In genomic region chr15:90957105-90957790, GRCh38 we compare ENCODE assay signal across 8 cellular contexts. TPM values are rescaled to one million over a fixed set of nuclear protein-coding genes. Genes with fewer than 3 reads are reported as not detected.
DNase-seq lines count a peak whose midpoint lies in the region; ATAC-seq, FAIRE-seq and TF ChIP-seq lines count a peak whose summit lies in the region.

No MANE protein-coding gene starts in this region.

- peak overlapping the region; percentile 56 for H3K27ac Mint-ChIP-seq in osteocyte (ENCODE audit: unreplicated experiment)

- peak overlapping the region; percentile 59 for H3K4me3 ChIP-seq in WI38 (ENCODE audit: low read depth, low read length)

- peak; percentile 19 for ATAC-seq in foreskin keratinocyte
- no peak for ATAC-seq in GM21619 (IDR thresholded peaks at IDR 0.05; ENCODE audit: unreplicated experiment)
- no peak for ATAC-seq in HG03457 (IDR thresholded peaks at IDR 0.05; ENCODE audit: unreplicated experiment)

- no peak for TF ChIP-seq CTCF in WI38 (IDR thresholded peaks at IDR 0.05; ENCODE audit: low read depth, low read length)
- no peak for TF ChIP-seq CTCF in foreskin keratinocyte (conservative IDR thresholded peaks at IDR 0.05)
- no peak for TF ChIP-seq CTCF in osteocyte (IDR thresholded peaks at IDR 0.05)
- TF ChIP-seq CTCF in D721Med (IDR thresholded peaks at IDR 0.05; ENCODE audit: insufficient read depth, missing control alignments): no peak

- no peaks in the 10 kb centered on the region for H3K27me3 Mint-ChIP-seq in osteocyte (ENCODE audit: unreplicated experiment)

- peaks cover 5% of the 10 kb centered on the region for H3K4me1 ChIP-seq in foreskin keratinocyte

- H3K4me1 Mint-ChIP-seq in osteocyte (ENCODE audit: unreplicated experiment): peaks cover 23% of the 10 kb centered on the region

- DNase-seq in ELF-1 (ENCODE audit: low read depth, low spot score): peak; percentile 32
- no peak for DNase-seq in foreskin keratinocyte
- DNase-seq in osteocyte (ENCODE audit: extremely low spot score, unreplicated experiment): no peak
- DNase-seq in D721Med (ENCODE audit: insufficient read length, low spot score): no peak
- no peak for DNase-seq in activated CD8-positive, alpha-beta memory T cell treated with anti-CD3 and anti-CD28 coated beads for 24 hours

- H3K36me3 Mint-ChIP-seq in osteocyte (ENCODE audit: unreplicated experiment): peaks cover 16% of the 10 kb centered on the region

- no peak for FAIRE-seq in D721Med (lab: Jason Lieb, UNC)

- no peak overlapping the region for H3K27ac ChIP-seq in foreskin keratinocyte

- H3K4me3 Mint-ChIP-seq in osteocyte (ENCODE audit: unreplicated experiment): peak overlapping the region; percentile 72

- no peaks in the 10 kb centered on the region for H3K27me3 ChIP-seq in foreskin keratinocyte

- H3K9me3 Mint-ChIP-seq in osteocyte (ENCODE audit: unreplicated experiment): no peaks in the 10 kb centered on the region

RNA-seq across cellular contexts. Expression of gene RCCD1, which starts 2.6 kb away (rescaled TPM):
- total RNA-seq in foreskin keratinocyte (14.4 and 16.5 TPM in 2 replicates), osteocyte (12.0 and 12.8 TPM in 2 replicates)
- 15.3 and 18.2 TPM in 2 replicates for polyA plus RNA-seq in foreskin keratinocyte

RNA-seq across cellular contexts. Expression of gene UNC45A, which starts 22.2 kb away (rescaled TPM):
- 59.0 and 59.7 TPM in 2 replicates for total RNA-seq in foreskin keratinocyte
- polyA plus RNA-seq in foreskin keratinocyte: 46.5 and 52.5 TPM in 2 replicates
- total RNA-seq in osteocyte: 83.0 and 83.5 TPM in 2 replicates

RNA-seq across cellular contexts. Expression of gene HDDC3, which starts 24.9 kb away (rescaled TPM):
- total RNA-seq in foreskin keratinocyte (15.7 and 16.1 TPM in 2 replicates), osteocyte (9.5 and 11.4 TPM in 2 replicates)
- polyA plus RNA-seq in foreskin keratinocyte: 23.7 and 25.1 TPM in 2 replicates

RNA-seq across cellular contexts. Expression of gene PRC1, which starts 37.1 kb away (rescaled TPM):
- total RNA-seq in foreskin keratinocyte (136 and 183 TPM in 2 replicates), osteocyte (33.9 and 46.4 TPM in 2 replicates)
- 112 and 147 TPM in 2 replicates for polyA plus RNA-seq in foreskin keratinocyte

RNA-seq across cellular contexts. Expression of gene MAN2A2, which starts 54.1 kb away (rescaled TPM):
- total RNA-seq in foreskin keratinocyte (10.3 and 11.0 TPM in 2 replicates), osteocyte (65.2 and 70.0 TPM in 2 replicates)
- polyA plus RNA-seq in foreskin keratinocyte: 4.8 and 5.8 TPM in 2 replicates
